ENCODE assay signal across 1 cellular context in the genomic region with DNA sequence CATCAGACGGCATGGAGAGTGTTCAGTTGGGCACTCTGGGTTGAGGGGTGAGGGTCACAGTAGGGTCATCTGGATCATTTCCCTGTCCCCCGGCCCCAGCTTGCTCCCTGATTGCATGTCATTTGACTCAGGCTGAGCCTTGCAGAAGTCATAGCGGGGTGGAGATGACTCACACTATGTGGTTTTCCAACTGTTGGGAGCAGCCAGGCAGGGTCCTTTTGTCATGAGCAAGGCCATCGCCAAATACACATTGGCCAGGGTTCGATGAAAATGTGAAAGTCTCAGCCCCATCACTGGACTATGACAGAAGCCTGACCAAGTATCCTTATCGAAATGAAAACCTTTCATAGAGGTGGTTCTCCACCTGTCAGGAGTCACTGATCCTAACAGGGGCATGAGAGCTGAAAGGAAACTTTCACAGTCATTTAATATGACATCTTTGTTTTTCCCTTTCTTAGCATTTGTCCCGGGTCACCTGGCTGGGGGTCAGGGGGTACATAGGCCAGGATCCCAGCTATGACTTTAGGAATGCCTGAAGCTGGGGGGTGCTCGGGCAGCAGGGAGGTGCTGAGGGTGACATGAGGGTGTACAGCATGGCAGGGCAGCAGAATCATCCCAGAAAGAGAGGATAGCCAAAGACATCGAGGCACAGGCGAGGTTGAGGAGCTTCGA.
TF ChIP-seq lines count a peak whose summit lies in the region.

No MANE protein-coding gene starts in this region.

TF ChIP-seq in K562, 482 proteins besides CTCF, POLR2A, EP300 and RAD21 (continued from another document and continues in another):
- TF ChIP-seq, protein P1, sequence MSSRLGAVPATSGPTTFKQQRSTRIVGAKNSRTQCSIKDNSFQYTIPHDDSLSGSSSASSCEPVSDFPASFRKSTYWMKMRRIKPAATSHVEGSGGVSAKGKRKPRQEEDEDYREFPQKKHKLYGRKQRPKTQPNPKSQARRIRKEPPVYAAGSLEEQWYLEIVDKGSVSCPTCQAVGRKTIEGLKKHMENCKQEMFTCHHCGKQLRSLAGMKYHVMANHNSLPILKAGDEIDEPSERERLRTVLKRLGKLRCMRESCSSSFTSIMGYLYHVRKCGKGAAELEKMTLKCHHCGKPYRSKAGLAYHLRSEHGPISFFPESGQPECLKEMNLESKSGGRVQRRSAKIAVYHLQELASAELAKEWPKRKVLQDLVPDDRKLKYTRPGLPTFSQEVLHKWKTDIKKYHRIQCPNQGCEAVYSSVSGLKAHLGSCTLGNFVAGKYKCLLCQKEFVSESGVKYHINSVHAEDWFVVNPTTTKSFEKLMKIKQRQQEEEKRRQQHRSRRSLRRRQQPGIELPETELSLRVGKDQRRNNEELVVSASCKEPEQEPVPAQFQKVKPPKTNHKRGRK (tag; IDR thresholded peaks at IDR 0.05), result no peak
- TF ChIP-seq ZNF77 (CRISPR knock-in tag; IDR thresholded peaks at IDR 0.05) (no peak), BCL6 (CRISPR knock-in tag; IDR thresholded peaks at IDR 0.05) (peak; percentile 85; the same call in 1 of the 2 replicates), SAFB2 (IDR thresholded peaks at IDR 0.05; ENCODE audit: borderline replicate concordance, low read depth, low read length, severe bottlenecking) (no peak), ZBTB17 (CRISPR knock-in tag; IDR thresholded peaks at IDR 0.05) (peak; percentile 86), RUNX1 (IDR thresholded peaks at IDR 0.05; ENCODE audit: low read depth) (no peak), SMARCB1 (IDR thresholded peaks at IDR 0.05; ENCODE audit: insufficient read length, low read depth) (no peak), NONO (IDR thresholded peaks at IDR 0.05; ENCODE audit: low read depth in 2 of 2, low read length in 1 of 2) (no peak), HNRNPUL1 (IDR thresholded peaks at IDR 0.05; ENCODE audit: low read length) (no peak), ZC3H11A (IDR thresholded peaks at IDR 0.05; ENCODE audit: low read depth, low read length) (no peak), HMG20B (CRISPR knock-in tag; IDR thresholded peaks at IDR 0.05) (no peak), BCOR (IDR thresholded peaks at IDR 0.05) (no peak), CEBPB (tag; IDR thresholded peaks at IDR 0.05) (peak; percentile 25; the same call in 1 of the 2 replicates), OTX1 (CRISPR knock-in tag; IDR thresholded peaks at IDR 0.05) (peak; percentile 51; the same call in 1 of the 2 replicates), EP400 (IDR thresholded peaks at IDR 0.05) (peak; percentile 28; the same call in 1 of the 2 replicates), NCOR1 (IDR thresholded peaks at IDR 0.05) (peak; percentile 27; the same call in 1 of the 2 replicates), MCM2 (IDR thresholded peaks at IDR 0.05; ENCODE audit: low read depth) (no peak), ZNF780A (CRISPR knock-in tag; IDR thresholded peaks at IDR 0.05) (no peak), ILK (tag; IDR thresholded peaks at IDR 0.05; ENCODE audit: borderline replicate concordance, low read depth) (peak; percentile 40; the same call in 1 of the 2 replicates), CCNT2 (IDR thresholded peaks at IDR 0.05; ENCODE audit: borderline replicate concordance, extremely low read depth, insufficient read length, low read depth, low read length) (no peak), ARNT (IDR thresholded peaks at IDR 0.05) (no peak), EZH2 (IDR thresholded peaks at IDR 0.05; ENCODE audit: borderline replicate concordance, low read depth, low read length) (no peak), HDGF (IDR thresholded peaks at IDR 0.05) (no peak), POLR3G (IDR thresholded peaks at IDR 0.05; ENCODE audit: extremely low read depth, insufficient read length, insufficient replicate concordance) (no peak), ZNF24 (IDR thresholded peaks at IDR 0.05) (no peak), LEF1 (IDR thresholded peaks at IDR 0.05) (peak; percentile 68; the same call in 1 of the 2 replicates), ATF7 (IDR thresholded peaks at IDR 0.05) (peak; percentile 77), ZC3H8 (IDR thresholded peaks at IDR 0.05) (no peak), SREBF2 (CRISPR knock-in tag; IDR thresholded peaks at IDR 0.05) (no peak), ZNF23 (CRISPR knock-in tag; IDR thresholded peaks at IDR 0.05) (no peak), PHF8 (IDR thresholded peaks at IDR 0.05; ENCODE audit: borderline replicate concordance, low read length) (no peak), RBM17 (IDR thresholded peaks at IDR 0.05; ENCODE audit: borderline replicate concordance, low read depth, low read length) (no peak), FOXK1 (CRISPR knock-in tag; IDR thresholded peaks at IDR 0.05; ENCODE audit: borderline replicate concordance) (no peak), PTTG1 (tag; IDR thresholded peaks at IDR 0.05; ENCODE audit: low read depth) (peak; percentile 90), ZNF324 (CRISPR knock-in tag; IDR thresholded peaks at IDR 0.05) (no peak)
- TF ChIP-seq, protein P2, sequence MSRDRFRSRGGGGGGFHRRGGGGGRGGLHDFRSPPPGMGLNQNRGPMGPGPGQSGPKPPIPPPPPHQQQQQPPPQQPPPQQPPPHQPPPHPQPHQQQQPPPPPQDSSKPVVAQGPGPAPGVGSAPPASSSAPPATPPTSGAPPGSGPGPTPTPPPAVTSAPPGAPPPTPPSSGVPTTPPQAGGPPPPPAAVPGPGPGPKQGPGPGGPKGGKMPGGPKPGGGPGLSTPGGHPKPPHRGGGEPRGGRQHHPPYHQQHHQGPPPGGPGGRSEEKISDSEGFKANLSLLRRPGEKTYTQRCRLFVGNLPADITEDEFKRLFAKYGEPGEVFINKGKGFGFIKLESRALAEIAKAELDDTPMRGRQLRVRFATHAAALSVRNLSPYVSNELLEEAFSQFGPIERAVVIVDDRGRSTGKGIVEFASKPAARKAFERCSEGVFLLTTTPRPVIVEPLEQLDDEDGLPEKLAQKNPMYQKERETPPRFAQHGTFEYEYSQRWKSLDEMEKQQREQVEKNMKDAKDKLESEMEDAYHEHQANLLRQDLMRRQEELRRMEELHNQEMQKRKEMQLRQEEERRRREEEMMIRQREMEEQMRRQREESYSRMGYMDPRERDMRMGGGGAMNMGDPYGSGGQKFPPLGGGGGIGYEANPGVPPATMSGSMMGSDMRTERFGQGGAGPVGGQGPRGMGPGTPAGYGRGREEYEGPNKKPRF (IDR thresholded peaks at IDR 0.05; ENCODE audit: low read depth, low read length), result no peak
- TF ChIP-seq, protein P3, sequence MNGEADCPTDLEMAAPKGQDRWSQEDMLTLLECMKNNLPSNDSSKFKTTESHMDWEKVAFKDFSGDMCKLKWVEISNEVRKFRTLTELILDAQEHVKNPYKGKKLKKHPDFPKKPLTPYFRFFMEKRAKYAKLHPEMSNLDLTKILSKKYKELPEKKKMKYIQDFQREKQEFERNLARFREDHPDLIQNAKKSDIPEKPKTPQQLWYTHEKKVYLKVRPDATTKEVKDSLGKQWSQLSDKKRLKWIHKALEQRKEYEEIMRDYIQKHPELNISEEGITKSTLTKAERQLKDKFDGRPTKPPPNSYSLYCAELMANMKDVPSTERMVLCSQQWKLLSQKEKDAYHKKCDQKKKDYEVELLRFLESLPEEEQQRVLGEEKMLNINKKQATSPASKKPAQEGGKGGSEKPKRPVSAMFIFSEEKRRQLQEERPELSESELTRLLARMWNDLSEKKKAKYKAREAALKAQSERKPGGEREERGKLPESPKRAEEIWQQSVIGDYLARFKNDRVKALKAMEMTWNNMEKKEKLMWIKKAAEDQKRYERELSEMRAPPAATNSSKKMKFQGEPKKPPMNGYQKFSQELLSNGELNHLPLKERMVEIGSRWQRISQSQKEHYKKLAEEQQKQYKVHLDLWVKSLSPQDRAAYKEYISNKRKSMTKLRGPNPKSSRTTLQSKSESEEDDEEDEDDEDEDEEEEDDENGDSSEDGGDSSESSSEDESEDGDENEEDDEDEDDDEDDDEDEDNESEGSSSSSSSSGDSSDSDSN (IDR thresholded peaks at IDR 0.05; ENCODE audit: borderline replicate concordance in 1 of 2, low read depth in 2 of 2, low read length in 2 of 2), result no peak
- TF ChIP-seq, protein P4, sequence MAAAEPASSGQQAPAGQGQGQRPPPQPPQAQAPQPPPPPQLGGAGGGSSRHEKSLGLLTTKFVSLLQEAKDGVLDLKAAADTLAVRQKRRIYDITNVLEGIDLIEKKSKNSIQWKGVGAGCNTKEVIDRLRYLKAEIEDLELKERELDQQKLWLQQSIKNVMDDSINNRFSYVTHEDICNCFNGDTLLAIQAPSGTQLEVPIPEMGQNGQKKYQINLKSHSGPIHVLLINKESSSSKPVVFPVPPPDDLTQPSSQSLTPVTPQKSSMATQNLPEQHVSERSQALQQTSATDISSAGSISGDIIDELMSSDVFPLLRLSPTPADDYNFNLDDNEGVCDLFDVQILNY (CRISPR knock-in tag; IDR thresholded peaks at IDR 0.05), result no peak
- TF ChIP-seq, protein P5, sequence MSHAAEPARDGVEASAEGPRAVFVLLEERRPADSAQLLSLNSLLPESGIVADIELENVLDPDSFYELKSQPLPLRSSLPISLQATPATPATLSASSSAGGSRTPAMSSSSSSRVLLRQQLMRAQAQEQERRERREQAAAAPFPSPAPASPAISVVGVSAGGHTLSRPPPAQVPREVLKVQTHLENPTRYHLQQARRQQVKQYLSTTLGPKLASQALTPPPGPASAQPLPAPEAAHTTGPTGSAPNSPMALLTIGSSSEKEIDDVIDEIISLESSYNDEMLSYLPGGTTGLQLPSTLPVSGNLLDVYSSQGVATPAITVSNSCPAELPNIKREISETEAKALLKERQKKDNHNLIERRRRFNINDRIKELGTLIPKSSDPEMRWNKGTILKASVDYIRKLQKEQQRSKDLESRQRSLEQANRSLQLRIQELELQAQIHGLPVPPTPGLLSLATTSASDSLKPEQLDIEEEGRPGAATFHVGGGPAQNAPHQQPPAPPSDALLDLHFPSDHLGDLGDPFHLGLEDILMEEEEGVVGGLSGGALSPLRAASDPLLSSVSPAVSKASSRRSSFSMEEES (CRISPR knock-in tag; IDR thresholded peaks at IDR 0.05), result no peak
- TF ChIP-seq, protein P6, sequence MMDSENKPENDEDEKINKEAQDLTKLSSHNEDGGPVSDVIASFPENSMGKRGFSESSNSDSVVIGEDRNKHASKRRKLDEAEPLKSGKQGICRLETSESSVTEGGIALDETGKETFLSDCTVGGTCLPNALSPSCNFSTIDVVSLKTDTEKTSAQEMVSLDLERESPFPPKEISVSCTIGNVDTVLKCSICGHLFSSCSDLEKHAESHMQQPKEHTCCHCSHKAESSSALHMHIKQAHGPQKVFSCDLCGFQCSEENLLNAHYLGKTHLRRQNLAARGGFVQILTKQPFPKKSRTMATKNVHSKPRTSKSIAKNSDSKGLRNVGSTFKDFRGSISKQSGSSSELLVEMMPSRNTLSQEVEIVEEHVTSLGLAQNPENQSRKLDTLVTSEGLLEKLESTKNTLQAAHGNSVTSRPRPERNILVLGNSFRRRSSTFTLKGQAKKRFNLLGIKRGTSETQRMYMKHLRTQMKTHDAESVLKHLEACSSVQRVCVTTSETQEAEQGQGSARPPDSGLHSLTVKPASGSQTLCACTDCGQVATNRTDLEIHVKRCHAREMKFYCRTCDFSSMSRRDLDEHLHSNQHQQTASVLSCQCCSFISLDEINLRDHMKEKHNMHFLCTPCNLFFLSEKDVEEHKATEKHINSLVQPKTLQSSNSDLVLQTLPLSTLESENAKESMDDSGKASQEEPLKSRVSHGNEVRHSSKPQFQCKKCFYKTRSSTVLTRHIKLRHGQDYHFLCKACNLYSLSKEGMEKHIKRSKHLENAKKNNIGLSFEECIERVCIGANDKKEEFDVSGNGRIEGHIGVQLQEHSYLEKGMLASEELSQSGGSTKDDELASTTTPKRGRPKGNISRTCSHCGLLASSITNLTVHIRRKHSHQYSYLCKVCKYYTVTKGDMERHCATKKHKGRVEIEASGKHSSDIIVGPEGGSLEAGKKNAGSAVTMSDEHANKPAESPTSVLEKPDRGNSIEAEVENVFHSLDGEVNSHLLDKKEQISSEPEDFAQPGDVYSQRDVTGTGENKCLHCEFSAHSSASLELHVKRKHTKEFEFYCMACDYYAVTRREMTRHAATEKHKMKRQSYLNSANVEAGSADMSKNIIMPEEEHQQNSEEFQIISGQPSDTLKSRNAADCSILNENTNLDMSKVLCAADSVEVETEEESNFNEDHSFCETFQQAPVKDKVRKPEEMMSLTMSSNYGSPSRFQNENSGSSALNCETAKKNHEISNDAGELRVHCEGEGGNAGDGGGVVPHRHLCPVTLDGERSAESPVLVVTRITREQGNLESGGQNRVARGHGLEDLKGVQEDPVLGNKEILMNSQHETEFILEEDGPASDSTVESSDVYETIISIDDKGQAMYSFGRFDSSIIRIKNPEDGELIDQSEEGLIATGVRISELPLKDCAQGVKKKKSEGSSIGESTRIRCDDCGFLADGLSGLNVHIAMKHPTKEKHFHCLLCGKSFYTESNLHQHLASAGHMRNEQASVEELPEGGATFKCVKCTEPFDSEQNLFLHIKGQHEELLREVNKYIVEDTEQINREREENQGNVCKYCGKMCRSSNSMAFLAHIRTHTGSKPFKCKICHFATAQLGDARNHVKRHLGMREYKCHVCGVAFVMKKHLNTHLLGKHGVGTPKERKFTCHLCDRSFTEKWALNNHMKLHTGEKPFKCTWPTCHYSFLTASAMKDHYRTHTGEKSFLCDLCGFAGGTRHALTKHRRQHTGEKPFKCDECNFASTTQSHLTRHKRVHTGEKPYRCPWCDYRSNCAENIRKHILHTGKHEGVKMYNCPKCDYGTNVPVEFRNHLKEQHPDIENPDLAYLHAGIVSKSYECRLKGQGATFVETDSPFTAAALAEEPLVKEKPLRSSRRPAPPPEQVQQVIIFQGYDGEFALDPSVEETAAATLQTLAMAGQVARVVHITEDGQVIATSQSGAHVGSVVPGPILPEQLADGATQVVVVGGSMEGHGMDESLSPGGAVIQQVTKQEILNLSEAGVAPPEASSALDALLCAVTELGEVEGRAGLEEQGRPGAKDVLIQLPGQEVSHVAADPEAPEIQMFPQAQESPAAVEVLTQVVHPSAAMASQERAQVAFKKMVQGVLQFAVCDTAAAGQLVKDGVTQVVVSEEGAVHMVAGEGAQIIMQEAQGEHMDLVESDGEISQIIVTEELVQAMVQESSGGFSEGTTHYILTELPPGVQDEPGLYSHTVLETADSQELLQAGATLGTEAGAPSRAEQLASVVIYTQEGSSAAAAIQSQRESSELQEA (IDR thresholded peaks at IDR 0.05; ENCODE audit: low read depth), result no peak
- TF ChIP-seq, protein P7, sequence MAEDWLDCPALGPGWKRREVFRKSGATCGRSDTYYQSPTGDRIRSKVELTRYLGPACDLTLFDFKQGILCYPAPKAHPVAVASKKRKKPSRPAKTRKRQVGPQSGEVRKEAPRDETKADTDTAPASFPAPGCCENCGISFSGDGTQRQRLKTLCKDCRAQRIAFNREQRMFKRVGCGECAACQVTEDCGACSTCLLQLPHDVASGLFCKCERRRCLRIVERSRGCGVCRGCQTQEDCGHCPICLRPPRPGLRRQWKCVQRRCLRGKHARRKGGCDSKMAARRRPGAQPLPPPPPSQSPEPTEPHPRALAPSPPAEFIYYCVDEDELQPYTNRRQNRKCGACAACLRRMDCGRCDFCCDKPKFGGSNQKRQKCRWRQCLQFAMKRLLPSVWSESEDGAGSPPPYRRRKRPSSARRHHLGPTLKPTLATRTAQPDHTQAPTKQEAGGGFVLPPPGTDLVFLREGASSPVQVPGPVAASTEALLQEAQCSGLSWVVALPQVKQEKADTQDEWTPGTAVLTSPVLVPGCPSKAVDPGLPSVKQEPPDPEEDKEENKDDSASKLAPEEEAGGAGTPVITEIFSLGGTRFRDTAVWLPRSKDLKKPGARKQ (CRISPR knock-in tag; IDR thresholded peaks at IDR 0.05), result no peak
- TF ChIP-seq, protein P8, sequence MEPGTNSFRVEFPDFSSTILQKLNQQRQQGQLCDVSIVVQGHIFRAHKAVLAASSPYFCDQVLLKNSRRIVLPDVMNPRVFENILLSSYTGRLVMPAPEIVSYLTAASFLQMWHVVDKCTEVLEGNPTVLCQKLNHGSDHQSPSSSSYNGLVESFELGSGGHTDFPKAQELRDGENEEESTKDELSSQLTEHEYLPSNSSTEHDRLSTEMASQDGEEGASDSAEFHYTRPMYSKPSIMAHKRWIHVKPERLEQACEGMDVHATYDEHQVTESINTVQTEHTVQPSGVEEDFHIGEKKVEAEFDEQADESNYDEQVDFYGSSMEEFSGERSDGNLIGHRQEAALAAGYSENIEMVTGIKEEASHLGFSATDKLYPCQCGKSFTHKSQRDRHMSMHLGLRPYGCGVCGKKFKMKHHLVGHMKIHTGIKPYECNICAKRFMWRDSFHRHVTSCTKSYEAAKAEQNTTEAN (CRISPR knock-in tag; IDR thresholded peaks at IDR 0.05), result no peak
